Comparison of ENCODE assay signal across 9 cellular contexts in genomic region chr3:157542711-157543485, GRCh38. TPM values are rescaled to one million over a fixed set of nuclear protein-coding genes. Genes with fewer than 3 reads are reported as not detected.
A peak's percentile ranks its signal among the peaks of the same experiment; 100 is the strongest.
DNase-seq lines count a peak whose midpoint lies in the region; ATAC-seq and TF ChIP-seq lines count a peak whose summit lies in the region.
"Had no signal": no experiment of that assay in that cellular context is flagged by ENCODE, and none has a peak within 500 bp of the region (broad histone marks: within the 10 kb centered on the region; RNA-seq: fewer than 3 reads in every experiment).

No MANE protein-coding gene starts in this region.

- peak; percentile 89 for DNase-seq in Right ventricle myocardium inferior (ENCODE audit: missing footprints)
- no peak for DNase-seq in cardiac septum (ENCODE audit: low spot score)
- peak; percentile 83 for DNase-seq in lung (ENCODE audit: low spot score)
- DNase-seq in NCI-H2196 treated with DMSO at 0.1 percent for 48 hours (lab: John Stamatoyannopoulos, UW; ENCODE audit: unreplicated experiment), result no peak
- no peak for DNase-seq in NOMO-1 treated with dmso at 0.1 percent for 144 hours (lab: John Stamatoyannopoulos, UW; ENCODE audit: unreplicated experiment)

- no peaks in the 10 kb centered on the region for H3K4me1 ChIP-seq in ectodermal cell (ENCODE audit: control insufficient read depth, insufficient read depth, low read length)
- H3K4me1 ChIP-seq in lung (ENCODE audit: control insufficient read depth in 2 of 2, insufficient read depth in 2 of 2, low read length in 2 of 2), result peaks cover 0 to 8% of the 10 kb centered on the region in 2 donors

- H3K4me3 ChIP-seq in ectodermal cell (ENCODE audit: insufficient read depth, low read depth, low read length), result peak overlapping the region; percentile 22
- H3K4me3 ChIP-seq in lung, result peak overlapping the region; percentile 29

- no peak for TF ChIP-seq CTCF in lung (IDR thresholded peaks at IDR 0.05; ENCODE audit: control extremely low read depth, extremely low read depth)

- H3K36me3 ChIP-seq in ectodermal cell (ENCODE audit: control insufficient read depth, insufficient read depth, low read length) (no peaks in the 10 kb centered on the region), lung (ENCODE audit: control insufficient read depth in 2 of 2, insufficient read depth in 2 of 2, low read length in 2 of 2) (no peaks in the 10 kb centered on the region)
- H3K36me3 ChIP-seq: neutrophil had no signal

- H3K27ac ChIP-seq in ectodermal cell (ENCODE audit: insufficient read depth, low read depth, low read length, poor library complexity, severe bottlenecking) (no peak overlapping the region), lung (ENCODE audit: low read depth in 1 of 2, low read length in 1 of 2) (peak overlapping the region in 1 of 2 donors; percentile 32)
- H3K27ac ChIP-seq: neutrophil had no signal

- H3K27me3 ChIP-seq in ectodermal cell (ENCODE audit: control insufficient read depth, insufficient read depth, low read length, poor library complexity, severe bottlenecking) (peaks cover 10% of the 10 kb centered on the region), lung (ENCODE audit: control insufficient read depth, insufficient read depth) (no peaks in the 10 kb centered on the region)

- WGBS in ectodermal cell, 2 experiments, result 34 to 38% methylated on average over 48 of the region's 48 CpGs
- 10 to 19% methylated on average over 42 to 48 of the region's 48 CpGs for WGBS in lung, 2 donors

- ATAC-seq in Right ventricle myocardium inferior, result peak; percentile 90
- ATAC-seq in lung (ENCODE audit: insufficient read depth, low FRiP score), result peak; percentile 87
- ATAC-seq in GM21526 (IDR thresholded peaks at IDR 0.05; ENCODE audit: low FRiP score, unreplicated experiment), result no peak
- no peak for ATAC-seq in HG02884 (IDR thresholded peaks at IDR 0.05; ENCODE audit: unreplicated experiment)

- H3K9me3 ChIP-seq in ectodermal cell (ENCODE audit: control insufficient read depth, low read length) (no peaks in the 10 kb centered on the region), lung (ENCODE audit: control insufficient read depth in 2 of 2, insufficient read depth in 1 of 2, low read length in 1 of 2) (peaks cover 0 to 8% of the 10 kb centered on the region in 2 donors)
- H3K9me3 ChIP-seq: neutrophil had no signal

- intact Hi-C loops in Right ventricle myocardium inferior (cut with DNase I) (no loop called here), cardiac septum (cut with DNase I) (no loop called here)

RNA-seq across cellular contexts. Expression of gene VEPH1, which starts 39.7 kb away (rescaled TPM):
- total RNA-seq in Right ventricle myocardium inferior (0.41 TPM), cardiac septum (0.78 TPM), lung (100 to 1,000 TPM in 1 of 2 donors, 10 to 100 TPM in 1; 77.6 to 237 TPM)
- polyA plus RNA-seq in ectodermal cell (2013, experiment 1 of 4), result 3.5 TPM
- polyA plus RNA-seq in ectodermal cell (2013, experiment 2 of 4), result 1.7 TPM
- 3.0 TPM for polyA plus RNA-seq in ectodermal cell (2013, experiment 3 of 4)
- 2.5 TPM for polyA plus RNA-seq in ectodermal cell (2013, experiment 4 of 4)
- 10 to 100 TPM; 14.6 to 53.5 TPM for polyA plus RNA-seq in lung

Comparison
In these comparisons a context has a peak if more than half of its experiments do, and no peak if none do; other contexts are left out.
1. DNase-seq: peak in Right ventricle myocardium inferior (single experiment) and lung (single experiment); none in cardiac septum (single experiment), NCI-H2196 treated with DMSO at 0.1 percent for 48 hours (single experiment) and NOMO-1 treated with dmso at 0.1 percent for 144 hours (single experiment).
2. ATAC-seq: peak in Right ventricle myocardium inferior (single experiment) and lung (single experiment); none in GM21526 (single experiment) and HG02884 (single experiment).
3. RNA of gene VEPH1, which starts 39.7 kb away (total RNA-seq): 77.6 to 237 TPM in lung; 0.78 TPM in cardiac septum (single experiment) and 0.41 TPM in Right ventricle myocardium inferior (single experiment); every median in the first group is over 10 times any median in the second.